8 cellular contexts compared by ENCODE assay signal in the genomic region with DNA sequence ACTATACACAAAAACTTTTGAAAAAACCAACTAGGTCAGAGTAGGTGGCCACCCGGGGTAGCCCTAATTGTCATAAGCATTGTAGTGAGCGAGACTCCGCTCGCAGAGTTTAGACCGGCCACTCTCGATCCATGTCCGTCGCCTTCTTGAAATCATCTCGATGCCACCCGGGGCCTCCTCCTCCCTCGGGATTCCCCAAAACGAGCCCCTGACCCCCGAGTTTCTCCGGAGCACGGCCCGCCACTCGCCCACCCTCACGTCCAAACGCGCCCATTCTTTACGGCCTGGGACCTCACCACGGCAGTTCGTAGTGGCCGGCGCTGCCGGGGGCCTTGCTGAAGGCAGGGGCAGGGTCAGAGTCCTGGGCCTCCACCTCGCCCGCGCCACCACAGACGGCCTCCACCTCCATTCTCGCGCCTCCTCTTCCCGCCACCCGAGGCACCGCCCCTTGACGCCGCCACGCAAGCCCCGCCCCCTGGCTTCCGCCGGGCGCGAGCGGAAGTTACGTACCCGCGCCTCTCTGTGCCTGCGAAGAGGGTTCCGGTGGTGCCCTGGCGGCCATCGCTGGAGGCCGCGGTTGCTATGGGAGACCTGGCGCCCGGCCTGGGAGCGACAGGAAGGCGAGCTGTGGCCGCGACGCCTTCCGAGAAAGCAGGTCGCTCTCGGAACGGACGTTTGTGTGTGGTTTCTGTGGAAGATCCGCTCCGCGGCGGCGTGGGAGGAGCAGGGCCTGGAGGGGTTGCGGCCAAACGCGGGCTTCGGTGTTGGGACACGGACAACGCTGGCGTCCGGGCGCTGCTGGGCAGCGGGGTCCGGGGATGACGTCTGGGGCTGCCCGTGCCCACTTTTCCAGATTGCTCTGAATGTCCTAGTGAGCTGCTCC. TPM values are rescaled to one million over a fixed set of nuclear protein-coding genes. Genes with fewer than 3 reads are reported as not detected.
A peak's percentile ranks its signal among the peaks of the same experiment; 100 is the strongest.
DNase-seq lines count a peak whose midpoint lies in the region; ATAC-seq, FAIRE-seq and TF ChIP-seq lines count a peak whose summit lies in the region.

A gene (minus strand): TSS at position 425 of the 883 bp plus-strand sequence. CDS start 16 bp downstream, at position 409.

- peak; percentile 97 for ATAC-seq in GM19324 (IDR thresholded peaks at IDR 0.05; ENCODE audit: low FRiP score, unreplicated experiment)
- ATAC-seq in HG03469 (IDR thresholded peaks at IDR 0.05; ENCODE audit: unreplicated experiment) = peak; percentile 90
- peak; percentile 97 for ATAC-seq in HepG2

- BruUV-seq in HepG2 (replicated peaks; lab: Mats Ljungman, UMichigan) = no TSS peak

- H2AFZ ChIP-seq in HepG2 (ENCODE audit: low read length) = peak within 1 kb of the TSS; percentile 17

- in situ Hi-C loops in HepG2 (cut with HindIII; ENCODE audit: extremely low pct_ligation_motif_present, low pct_unique_long_range_greater_than_20kb) = no loop called here

- intact Hi-C loops in HepG2 (cut with micrococcal nuclease; ENCODE audit: unreplicated experiment) = no loop called here

- no peaks in the 10 kb centered on the region; a peak in 1 of 5 replicates for H3K27me3 ChIP-seq in HepG2 (ENCODE audit: control insufficient read depth in 1 of 2, insufficient read depth in 2 of 2, low read length in 2 of 2)

- 5% methylated on average over 15 of the region's 83 CpGs for WGBS in HepG2 (ENCODE audit: low lambda C conversion rate)

- H3K79me2 ChIP-seq in HepG2 (ENCODE audit: insufficient read depth, low read length) = peaks cover 12% of the 10 kb centered on the region

- H4K20me1 ChIP-seq in HepG2 (ENCODE audit: insufficient read depth, low read length) = no peaks in the 10 kb centered on the region

- POLR2A ChIA-PET in HepG2 (lab: Yijun Ruan, JAX) = interaction anchor here (1.0 to 1.9 kb wide), 4 partner anchors 10 to 34 kb away, joined by 3 to 6 read pairs (median 4); no protein-coding TSS in a partner anchor

- H3K4me3 ChIP-seq in HepG2 (replicated peaks in 1 of 3; ENCODE audit: insufficient read depth in 1 of 3, low read depth in 2 of 3, low read length in 3 of 3) = peak within 1 kb of the TSS; percentile 83 to 98 (median 83)

- CTCF ChIA-PET in HepG2 (lab: Yijun Ruan, JAX; ENCODE audit: low intra/inter-chr PET ratio, low total read pairs) = no interaction called here

- TF ChIP-seq EP300 in HepG2 (IDR thresholded peaks at IDR 0.05; ENCODE audit: low read depth in 2 of 2, low read length in 2 of 2) (peak in 1 of 2 experiments; percentile 7; a peak in 1 of 4 replicates), HepG2 (CRISPR knock-in tag; IDR thresholded peaks at IDR 0.05; ENCODE audit: borderline replicate concordance) (no peak; the same call in 1 of the 2 replicates)

- peak within 1 kb of the TSS; percentile 95 for H3K9ac ChIP-seq in HepG2 (ENCODE audit: insufficient read depth, low read depth, low read length)

- H3K9me3 ChIP-seq in HepG2 (ENCODE audit: low read length) = no peaks in the 10 kb centered on the region

- peaks cover 62% of the 10 kb centered on the region for H3K4me1 ChIP-seq in HepG2 (ENCODE audit: insufficient read depth, low read length)

- peak; percentile 61 to 98 (median 94) for DNase-seq in C1 segment of cervical spinal cord (lab: John Stamatoyannopoulos, UW)
- DNase-seq in NCI-H69 (lab: John Stamatoyannopoulos, UW) = peak; percentile 99
- DNase-seq in activated CD4-positive, alpha-beta T cell treated with anti-CD3 and anti-CD28 coated beads, Interleukin-2, amount 50 U/mL, for 24 hours (ENCODE audit: low read depth in 1 of 2, low spot score in 1 of 2) = peak; percentile 92 to 98
- peak; percentile 98 for DNase-seq in dermis blood vessel endothelial cell
- DNase-seq in HepG2 (ENCODE audit: low spot score) = peak; percentile 89
- DNase-seq in stimulated activated CD4-positive, alpha-beta T cell treated with anti-CD3 and anti-CD28 coated beads, Interleukin-4, amount 100 ng/mL, for 1 hour = peak; percentile 97

- peak within 1 kb of the TSS; percentile 79 for H3K27ac ChIP-seq in HepG2 (ENCODE audit: extremely low read length, insufficient read depth, low read length)

- H3K36me3 ChIP-seq in HepG2 (replicated peaks in 1 of 2; ENCODE audit: control insufficient read depth in 1 of 2, insufficient read depth in 2 of 2, low read length in 2 of 2) = peaks cover 2 to 16% of the 10 kb centered on the region in 2 experiments; a peak in 3 of 5 replicates

- TF ChIP-seq CTCF in HepG2 (CRISPR knock-in tag; IDR thresholded peaks at IDR 0.05) = peak; percentile 49

- peak within 1 kb of the TSS; percentile 93 for H3K4me2 ChIP-seq in HepG2 (ENCODE audit: low read depth, low read length)

- peak; percentile 71 to 85 for TF ChIP-seq POLR2A in HepG2 (IDR thresholded peaks at IDR 0.05; ENCODE audit: insufficient read depth in 1 of 2, low read depth in 2 of 2, low read length in 2 of 2)

- TF ChIP-seq RAD21 in HepG2 (CRISPR knock-in tag; IDR thresholded peaks at IDR 0.05) = peak; percentile 29

- FAIRE-seq in HepG2 (lab: Jason Lieb, UNC) = peak; percentile 73

TF ChIP-seq in HepG2, 621 proteins besides CTCF, POLR2A, EP300 and RAD21 (continues in another document):
- peak; percentile 93; the same call in 1 of the 2 replicates for TF ChIP-seq SIN3A (IDR thresholded peaks at IDR 0.05; ENCODE audit: borderline replicate concordance, low read depth, low read length)
- peak; percentile 98 for TF ChIP-seq RFX1 (IDR thresholded peaks at IDR 0.05)
- TF ChIP-seq FOXP1 (IDR thresholded peaks at IDR 0.05) = no peak
- TF ChIP-seq FOXP1 (CRISPR knock-in tag; IDR thresholded peaks at IDR 0.05) = no peak
- peak; percentile 95 for TF ChIP-seq DR1 (CRISPR knock-in tag; IDR thresholded peaks at IDR 0.05)
- no peak for TF ChIP-seq GTF2F1 (IDR thresholded peaks at IDR 0.05; ENCODE audit: low read length)
- TF ChIP-seq, protein P1, sequence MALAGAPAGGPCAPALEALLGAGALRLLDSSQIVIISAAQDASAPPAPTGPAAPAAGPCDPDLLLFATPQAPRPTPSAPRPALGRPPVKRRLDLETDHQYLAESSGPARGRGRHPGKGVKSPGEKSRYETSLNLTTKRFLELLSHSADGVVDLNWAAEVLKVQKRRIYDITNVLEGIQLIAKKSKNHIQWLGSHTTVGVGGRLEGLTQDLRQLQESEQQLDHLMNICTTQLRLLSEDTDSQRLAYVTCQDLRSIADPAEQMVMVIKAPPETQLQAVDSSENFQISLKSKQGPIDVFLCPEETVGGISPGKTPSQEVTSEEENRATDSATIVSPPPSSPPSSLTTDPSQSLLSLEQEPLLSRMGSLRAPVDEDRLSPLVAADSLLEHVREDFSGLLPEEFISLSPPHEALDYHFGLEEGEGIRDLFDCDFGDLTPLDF (CRISPR knock-in tag; IDR thresholded peaks at IDR 0.05) = peak; percentile 96
- TF ChIP-seq SP2 (CRISPR knock-in tag; IDR thresholded peaks at IDR 0.05) = peak; percentile 81
- TF ChIP-seq KLF12 (CRISPR knock-in tag; IDR thresholded peaks at IDR 0.05; ENCODE audit: borderline replicate concordance) = 0 out of 2 replicates have a peak, but pooled peaks have one; percentile 69
- TF ChIP-seq, protein P2, sequence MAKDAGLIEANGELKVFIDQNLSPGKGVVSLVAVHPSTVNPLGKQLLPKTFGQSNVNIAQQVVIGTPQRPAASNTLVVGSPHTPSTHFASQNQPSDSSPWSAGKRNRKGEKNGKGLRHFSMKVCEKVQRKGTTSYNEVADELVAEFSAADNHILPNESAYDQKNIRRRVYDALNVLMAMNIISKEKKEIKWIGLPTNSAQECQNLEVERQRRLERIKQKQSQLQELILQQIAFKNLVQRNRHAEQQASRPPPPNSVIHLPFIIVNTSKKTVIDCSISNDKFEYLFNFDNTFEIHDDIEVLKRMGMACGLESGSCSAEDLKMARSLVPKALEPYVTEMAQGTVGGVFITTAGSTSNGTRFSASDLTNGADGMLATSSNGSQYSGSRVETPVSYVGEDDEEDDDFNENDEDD (CRISPR knock-in tag; IDR thresholded peaks at IDR 0.05; ENCODE audit: borderline replicate concordance) = peak; percentile 99
- no peak for TF ChIP-seq ZNF251 (CRISPR knock-in tag; IDR thresholded peaks at IDR 0.05)

RNA-seq across cellular contexts. Expression of the gene that starts here (rescaled TPM):
- 20.9 and 26.9 TPM in 2 replicates for total RNA-seq in dermis blood vessel endothelial cell
- 43.5 and 51.2 TPM in 2 replicates for total RNA-seq in HepG2 (2016; rRNA removed; fragmentation: Illumina TruSeq; extraction: Trizol)
- 22.7 TPM in 2 replicates for total RNA-seq in HepG2 (2016; cell fraction: cytosol; rRNA removed; fragmentation: Illumina TruSeq; extraction: Trizol; ENCODE audit: low read depth)
- 44.7 and 55.0 TPM in 2 replicates for total RNA-seq in HepG2 (2016; cell fraction: insoluble cytoplasmic fraction; rRNA removed; fragmentation: Illumina TruSeq; extraction: Trizol)
- 29.4 and 29.5 TPM in 2 replicates for total RNA-seq in HepG2 (2016; cell fraction: membrane; rRNA removed; fragmentation: Illumina TruSeq; extraction: Trizol)
- 16.1 and 16.4 TPM in 2 replicates for total RNA-seq in HepG2 (2016; cell fraction: nucleus; rRNA removed; fragmentation: Illumina TruSeq; extraction: Trizol)
- polyA plus RNA-seq in HepG2 (2011; rRNA removed) = 14.2 and 14.6 TPM in 2 replicates
- polyA plus RNA-seq in HepG2 (2011; cell fraction: cytosol; rRNA removed) = 12.7 and 17.2 TPM in 2 replicates
- polyA plus RNA-seq in HepG2 (2011; cell fraction: nucleus; rRNA removed) = 4.5 TPM in 2 replicates
- 8.2 and 15.6 TPM in 2 replicates for polyA plus RNA-seq in HepG2 (2012)
- polyA plus RNA-seq in HepG2 (2016; cell fraction: cytosol; fragmentation: Illumina TruSeq; extraction: Trizol; ENCODE audit: low read depth) = 20.5 and 22.0 TPM in 2 replicates
- polyA plus RNA-seq in HepG2 (2016; cell fraction: insoluble cytoplasmic fraction; fragmentation: Illumina TruSeq; extraction: Trizol; ENCODE audit: low read depth) = 64.2 and 73.3 TPM in 2 replicates
- polyA plus RNA-seq in HepG2 (2016; cell fraction: membrane; fragmentation: Illumina TruSeq; extraction: Trizol; ENCODE audit: low read depth) = 28.2 TPM in 2 replicates
- polyA plus RNA-seq in HepG2 (2016; cell fraction: nucleus; fragmentation: Illumina TruSeq; extraction: Trizol; ENCODE audit: insufficient read depth, low read depth) = 27.9 and 32.8 TPM in 2 replicates
- 19.7 and 106 TPM in 2 replicates for polyA minus RNA-seq in HepG2 (2011; rRNA and poly(A)+ RNA removed; ENCODE audit: low replicate concordance)
- 11.3 and 12.6 TPM in 2 replicates for polyA minus RNA-seq in HepG2 (2011; cell fraction: cytosol; rRNA and poly(A)+ RNA removed)
- polyA minus RNA-seq in HepG2 (2011; cell fraction: nucleus; rRNA and poly(A)+ RNA removed) = 9.6 and 11.5 TPM in 2 replicates

Comparison
In these comparisons a context has a peak if more than half of its experiments do, and no peak if none do; other contexts are left out.
1. Peak in every context shown above with its lines: DNase-seq, ATAC-seq, H3K4me3 ChIP-seq and H3K27ac ChIP-seq.